ENCODE assay signal across 1 cellular context in genomic region chr16:58222532-58223316, GRCh38.
TF ChIP-seq lines count a peak whose summit lies in the region.

No MANE protein-coding gene starts in this region.

TF ChIP-seq in HCT116, 20 proteins besides CTCF, POLR2A, EP300 and RAD21 (continued from another document):
- TF ChIP-seq EGR1 (IDR thresholded peaks at IDR 0.05; ENCODE audit: low read depth) (no peak), SRF (IDR thresholded peaks at IDR 0.05; ENCODE audit: low read depth) (no peak), CEBPB (IDR thresholded peaks at IDR 0.05; ENCODE audit: low read depth) (no peak), ZFX (IDR thresholded peaks at IDR 0.05) (no peak)
